ENCODE assay signal across 9 cellular contexts in the genomic region with DNA sequence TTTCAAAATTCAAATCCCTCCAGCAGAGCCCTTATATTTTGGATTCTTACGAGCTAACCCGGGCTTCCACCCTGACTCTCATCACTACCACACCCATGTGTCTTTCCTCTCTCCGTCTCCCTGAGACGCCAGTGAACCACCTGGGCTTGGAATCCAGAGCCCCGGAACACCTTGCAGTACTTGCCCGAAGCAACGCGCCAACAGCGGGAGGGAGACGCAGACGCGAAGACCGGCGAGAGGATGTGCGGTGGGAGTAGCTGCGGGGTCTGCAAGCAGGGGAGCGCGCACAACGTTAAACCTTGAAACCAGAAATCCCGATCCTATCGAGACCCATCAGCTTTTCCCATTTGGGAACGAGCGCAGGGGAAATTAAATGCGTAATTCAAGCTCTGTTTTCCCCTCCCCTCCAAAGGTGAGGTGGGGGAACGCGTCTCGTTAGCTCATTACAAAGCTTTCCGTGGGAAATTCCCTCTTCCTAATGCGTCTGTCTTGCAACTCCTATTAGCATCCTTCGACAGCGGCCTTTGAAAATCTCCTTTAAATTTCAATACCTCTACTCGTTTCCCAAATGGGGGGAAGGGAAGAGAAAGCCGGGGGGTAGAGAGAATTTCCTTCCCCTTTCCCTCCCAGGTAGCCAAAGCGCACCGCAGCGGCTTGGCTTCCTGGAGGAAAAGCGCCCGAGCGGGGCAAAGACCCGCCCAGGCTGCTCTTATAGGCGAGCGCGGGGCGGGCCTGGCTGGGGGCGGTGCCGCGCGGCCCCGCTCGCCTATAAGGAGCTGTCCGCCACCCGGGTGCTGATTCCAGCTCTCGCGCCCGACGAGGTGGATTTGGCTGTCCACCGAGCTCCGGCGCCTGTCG. TPM values are rescaled to one million over a fixed set of nuclear protein-coding genes. Genes with fewer than 3 reads are reported as not detected.
DNase-seq lines count a peak whose midpoint lies in the region; ATAC-seq and TF ChIP-seq lines count a peak whose summit lies in the region.
"Had no signal": no experiment of that assay in that cellular context is flagged by ENCODE, and none has a peak within 500 bp of the region (broad histone marks: within the 10 kb centered on the region; RNA-seq: fewer than 3 reads in every experiment).

Gene CNTNAP5, plus strand, starts transcription at position 797 of the 858 bp plus-strand sequence. CDS start 364 bp downstream, outside the sequence.

- H3K27ac Mint-ChIP-seq in activated naive CD8-positive, alpha-beta T cell treated with anti-CD3 and anti-CD28 coated beads, Interleukin-2, amount 50 U/mL, for 24 hours, result no peak within 1 kb of the TSS
- no peak within 1 kb of the TSS for H3K27ac Mint-ChIP-seq in effector memory CD8-positive, alpha-beta T cell
- H3K27ac Mint-ChIP-seq in activated T-helper 1 cell treated with anti-CD3 and anti-CD28 coated beads, Interleukin-12 subunit alpha, Interleukin-12 subunit beta, Interleukin-2, Interleukin-4 antibody, amounts not matched to agents 30 ng/mL and 10 ng/mL and 1 ng/mL, durations not matched to agents 14 hours and 24 hours and 36 hours, result no peak within 1 kb of the TSS

- H3K9ac ChIP-seq in smooth muscle cell (ENCODE audit: low read depth), result no peak within 1 kb of the TSS

- no peak within 1 kb of the TSS for H2AFZ ChIP-seq in smooth muscle cell (ENCODE audit: low read depth)

- H3F3A ChIP-seq in smooth muscle cell (ENCODE audit: low read depth), result no peaks in the 10 kb centered on the region

- no peaks in the 10 kb centered on the region for H3K79me2 ChIP-seq in smooth muscle cell (ENCODE audit: low read depth)

- H3K4me3 ChIP-seq in NB4 (ENCODE audit: low read depth, low read length), result no peak within 1 kb of the TSS
- peak within 1 kb of the TSS; percentile 31; the same call in 1 of the 2 replicates for H3K4me3 ChIP-seq in iPS DF 6.9 (ENCODE audit: low read length)
- H3K4me3 ChIP-seq in smooth muscle cell, result peak within 1 kb of the TSS; percentile 52

- TF ChIP-seq CTCF in NB4 (IDR thresholded peaks at IDR 0.05; ENCODE audit: low read depth, low read length) (no peak), smooth muscle cell (IDR thresholded peaks at IDR 0.05; ENCODE audit: borderline replicate concordance, insufficient read depth, poor library complexity, severe bottlenecking) (no peak)

- H3K4me3 Mint-ChIP-seq in activated naive CD8-positive, alpha-beta T cell treated with anti-CD3 and anti-CD28 coated beads, Interleukin-2, amount 50 U/mL, for 24 hours, result no peak within 1 kb of the TSS
- no peak within 1 kb of the TSS for H3K4me3 Mint-ChIP-seq in effector memory CD8-positive, alpha-beta T cell
- no peak within 1 kb of the TSS for H3K4me3 Mint-ChIP-seq in activated T-helper 1 cell treated with anti-CD3 and anti-CD28 coated beads, Interleukin-12 subunit alpha, Interleukin-12 subunit beta, Interleukin-2, Interleukin-4 antibody, amounts not matched to agents 30 ng/mL and 10 ng/mL and 1 ng/mL, durations not matched to agents 14 hours and 24 hours and 36 hours
- H3K4me3 Mint-ChIP-seq: central memory CD8-positive, alpha-beta T cell had no signal

- intact Hi-C loops in activated T-helper 1 cell treated with anti-CD3 and anti-CD28 coated beads, Interleukin-12 subunit alpha, Interleukin-12 subunit beta, Interleukin-2, Interleukin-4 antibody, amounts not matched to agents 30 ng/mL and 10 ng/mL and 1 ng/mL, durations not matched to agents 14 hours and 24 hours and 36 hours (cut with micrococcal nuclease), result no loop called here

- H3K9me3 ChIP-seq in iPS DF 6.9 (ENCODE audit: control insufficient read depth, insufficient read depth, low read length), result no peaks in the 10 kb centered on the region
- no peaks in the 10 kb centered on the region for H3K9me3 ChIP-seq in smooth muscle cell (replicated peaks; ENCODE audit: low read depth)

- H3K4me1 ChIP-seq in iPS DF 6.9 (ENCODE audit: control insufficient read depth, insufficient read depth, low read length) (0 out of 2 replicates have a peak, but pooled peaks cover 1% of the 10 kb centered on the region), smooth muscle cell (ENCODE audit: low read depth) (no peaks in the 10 kb centered on the region)

- peak within 1 kb of the TSS; percentile 91 for H3K4me2 ChIP-seq in smooth muscle cell

- H3K27me3 Mint-ChIP-seq in activated naive CD8-positive, alpha-beta T cell treated with anti-CD3 and anti-CD28 coated beads, Interleukin-2, amount 50 U/mL, for 24 hours, result peaks cover 33% of the 10 kb centered on the region
- H3K27me3 Mint-ChIP-seq in effector memory CD8-positive, alpha-beta T cell, result peaks cover 0 to 20% of the 10 kb centered on the region in 2 donors
- peaks cover 12% of the 10 kb centered on the region for H3K27me3 Mint-ChIP-seq in activated T-helper 1 cell treated with anti-CD3 and anti-CD28 coated beads, Interleukin-12 subunit alpha, Interleukin-12 subunit beta, Interleukin-2, Interleukin-4 antibody, amounts not matched to agents 30 ng/mL and 10 ng/mL and 1 ng/mL, durations not matched to agents 14 hours and 24 hours and 36 hours (ENCODE audit: insufficient read depth)

- H3K36me3 ChIP-seq in iPS DF 6.9 (ENCODE audit: control insufficient read depth, insufficient read depth, low read length), result no peaks in the 10 kb centered on the region
- no peaks in the 10 kb centered on the region for H3K36me3 ChIP-seq in smooth muscle cell (ENCODE audit: low read depth)

- H3K27ac ChIP-seq in iPS DF 6.9 (ENCODE audit: low read length) (no peak within 1 kb of the TSS), smooth muscle cell (ENCODE audit: low read depth) (no peak within 1 kb of the TSS)

- no CpG with 5 or more reads among the region's 60 CpGs for WGBS in iPS DF 6.9 (ENCODE audit: insufficient coverage, insufficient read length)
- 2% methylated on average over 60 of the region's 60 CpGs for WGBS in smooth muscle cell (ENCODE audit: low lambda C conversion rate)

- H3K4me1 Mint-ChIP-seq in activated naive CD8-positive, alpha-beta T cell treated with anti-CD3 and anti-CD28 coated beads, Interleukin-2, amount 50 U/mL, for 24 hours, result no peaks in the 10 kb centered on the region
- no peaks in the 10 kb centered on the region for H3K4me1 Mint-ChIP-seq in effector memory CD8-positive, alpha-beta T cell (ENCODE audit: low read depth in 2 of 2)
- no peaks in the 10 kb centered on the region for H3K4me1 Mint-ChIP-seq in activated T-helper 1 cell treated with anti-CD3 and anti-CD28 coated beads, Interleukin-12 subunit alpha, Interleukin-12 subunit beta, Interleukin-2, Interleukin-4 antibody, amounts not matched to agents 30 ng/mL and 10 ng/mL and 1 ng/mL, durations not matched to agents 14 hours and 24 hours and 36 hours (ENCODE audit: low read depth)
- H3K4me1 Mint-ChIP-seq: central memory CD8-positive, alpha-beta T cell had no signal

- no peaks in the 10 kb centered on the region for H3K36me3 Mint-ChIP-seq in activated naive CD8-positive, alpha-beta T cell treated with anti-CD3 and anti-CD28 coated beads, Interleukin-2, amount 50 U/mL, for 24 hours (ENCODE audit: low read depth)
- no peaks in the 10 kb centered on the region for H3K36me3 Mint-ChIP-seq in effector memory CD8-positive, alpha-beta T cell (ENCODE audit: insufficient read depth)
- H3K36me3 Mint-ChIP-seq in activated T-helper 1 cell treated with anti-CD3 and anti-CD28 coated beads, Interleukin-12 subunit alpha, Interleukin-12 subunit beta, Interleukin-2, Interleukin-4 antibody, amounts not matched to agents 30 ng/mL and 10 ng/mL and 1 ng/mL, durations not matched to agents 14 hours and 24 hours and 36 hours (ENCODE audit: low read depth), result no peaks in the 10 kb centered on the region

- no peak for ATAC-seq in activated naive CD8-positive, alpha-beta T cell treated with anti-CD3 and anti-CD28 coated beads, Interleukin-2, amount 50 U/mL, for 24 hours
- ATAC-seq in effector memory CD8-positive, alpha-beta T cell (replicated peaks), result no peak

- no peaks in the 10 kb centered on the region for H4K20me1 ChIP-seq in smooth muscle cell (ENCODE audit: low read depth)

- no peaks in the 10 kb centered on the region for H3K9me3 Mint-ChIP-seq in activated naive CD8-positive, alpha-beta T cell treated with anti-CD3 and anti-CD28 coated beads, Interleukin-2, amount 50 U/mL, for 24 hours
- peaks cover 7 to 12% of the 10 kb centered on the region in 2 donors for H3K9me3 Mint-ChIP-seq in effector memory CD8-positive, alpha-beta T cell
- no peaks in the 10 kb centered on the region for H3K9me3 Mint-ChIP-seq in activated T-helper 1 cell treated with anti-CD3 and anti-CD28 coated beads, Interleukin-12 subunit alpha, Interleukin-12 subunit beta, Interleukin-2, Interleukin-4 antibody, amounts not matched to agents 30 ng/mL and 10 ng/mL and 1 ng/mL, durations not matched to agents 14 hours and 24 hours and 36 hours
- H3K9me3 Mint-ChIP-seq: central memory CD8-positive, alpha-beta T cell had no signal

- DNase-seq in DMS79 treated with DMSO at 0.1 percent for 48 hours (lab: John Stamatoyannopoulos, UW), result peak; percentile 83
- DNase-seq in NB4 (ENCODE audit: low read depth), result peak; percentile 2
- peak; percentile 28 for DNase-seq in activated naive CD8-positive, alpha-beta T cell treated with anti-CD3 and anti-CD28 coated beads, Interleukin-2, amount 50 U/mL, for 24 hours
- no peak for DNase-seq in iPS DF 6.9 (ENCODE audit: low read depth, low spot score)
- DNase-seq in smooth muscle cell (lab: John Stamatoyannopoulos, UW; ENCODE audit: unreplicated experiment), result peak; percentile 41
- no peak for DNase-seq in effector memory CD8-positive, alpha-beta T cell
- no peak for DNase-seq in 8988T
- no peak for DNase-seq in activated T-helper 1 cell treated with anti-CD3 and anti-CD28 coated beads, Interleukin-12 subunit alpha, Interleukin-12 subunit beta, Interleukin-2, Interleukin-4 antibody, amounts not matched to agents 30 ng/mL and 10 ng/mL and 1 ng/mL, durations not matched to agents 14 hours and 24 hours and 36 hours (ENCODE audit: low spot score)

- peaks cover 18% of the 10 kb centered on the region for H3K27me3 ChIP-seq in iPS DF 6.9 (ENCODE audit: control insufficient read depth, insufficient read depth, low read length)
- H3K27me3 ChIP-seq in smooth muscle cell (ENCODE audit: low read depth), result peaks cover 59% of the 10 kb centered on the region

- no peak for TF ChIP-seq POLR2A in NB4 (IDR thresholded peaks at IDR 0.05; ENCODE audit: extremely low read depth, insufficient read length)

RNA-seq across cellular contexts. Expression of gene CNTNAP5, which starts in this region (rescaled TPM):
- total RNA-seq in smooth muscle cell, result not detected in 2 replicates
- not detected in 2 replicates for polyA plus RNA-seq in smooth muscle cell
- total RNA-seq in activated T-helper 1 cell treated with anti-CD3 and anti-CD28 coated beads, Interleukin-12 subunit alpha, Interleukin-12 subunit beta, Interleukin-2, Interleukin-4 antibody, amounts not matched to agents 30 ng/mL and 10 ng/mL and 1 ng/mL, durations not matched to agents 14 hours and 24 hours and 36 hours, result not detected in 2 replicates

Comparison
In these comparisons a context has a peak if more than half of its experiments do, and no peak if none do; other contexts are left out.
1. Peak in DNase-seq, H3K4me3 ChIP-seq and H3K4me2 ChIP-seq in smooth muscle cell; RNA of the gene not detected or under 1 TPM.
2. DNase-seq: peak in DMS79 treated with DMSO at 0.1 percent for 48 hours (single experiment), NB4 (single experiment) and activated naive CD8-positive, alpha-beta T cell treated with anti-CD3 and anti-CD28 coated beads, Interleukin-2, amount 50 U/mL, for 24 hours (single experiment); none in iPS DF 6.9 (single experiment), effector memory CD8-positive, alpha-beta T cell (0 of 3), 8988T (single experiment) and activated T-helper 1 cell treated with anti-CD3 and anti-CD28 coated beads, Interleukin-12 subunit alpha, Interleukin-12 subunit beta, Interleukin-2, Interleukin-4 antibody, amounts not matched to agents 30 ng/mL and 10 ng/mL and 1 ng/mL, durations not matched to agents 14 hours and 24 hours and 36 hours (single experiment).